Comparison of ENCODE assay signal across 8 cellular contexts in the genomic region with DNA sequence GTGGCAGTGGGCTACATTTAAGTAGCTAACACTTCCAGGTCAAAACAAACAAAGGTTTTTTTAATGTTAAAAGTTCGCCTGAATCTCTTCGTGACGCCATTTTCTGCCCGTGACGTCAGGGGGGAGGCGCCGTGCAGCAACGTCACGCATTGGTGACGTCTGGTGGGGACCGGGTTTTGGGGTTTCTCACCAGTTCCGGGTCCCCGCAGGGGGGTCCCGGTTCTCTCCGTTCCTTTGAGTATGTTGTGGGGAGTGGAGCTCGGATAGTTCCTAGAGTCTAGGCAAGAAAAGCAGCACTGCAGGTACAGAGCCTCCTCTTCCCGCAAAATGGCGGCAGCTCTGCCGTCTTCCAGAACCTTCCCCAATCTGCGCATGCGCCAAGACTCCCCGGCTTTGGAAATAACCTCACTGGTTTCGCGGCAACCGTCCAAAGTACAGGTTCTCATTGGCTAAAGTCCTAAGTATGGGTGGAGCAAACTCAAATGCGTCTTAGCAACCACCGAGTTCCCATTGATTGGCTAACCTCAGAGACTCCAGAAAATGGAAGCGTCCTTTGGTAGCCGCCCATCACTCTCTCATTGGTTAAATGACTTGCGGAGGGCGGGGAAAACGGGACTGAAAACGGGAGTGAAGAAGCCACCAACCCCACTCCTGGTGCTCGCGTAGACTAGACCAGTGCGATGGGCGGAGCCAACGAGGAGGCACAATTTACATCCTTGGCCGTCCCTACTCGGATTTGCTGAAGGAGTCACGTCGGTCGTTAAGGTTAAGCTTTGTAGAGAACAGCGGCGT. TPM values are rescaled to one million over a fixed set of nuclear protein-coding genes. Genes with fewer than 3 reads are reported as not detected.
DNase-seq lines count a peak whose midpoint lies in the region; ATAC-seq and TF ChIP-seq lines count a peak whose summit lies in the region.

RBM23 (minus strand) TSS at position 341 of the 792 bp plus-strand sequence.

- H4K20me1 ChIP-seq in PC-3 (ENCODE audit: low read length): no peaks in the 10 kb centered on the region

- no peaks in the 10 kb centered on the region for H3F3A ChIP-seq in PC-3 (ENCODE audit: low read length, unreplicated experiment)

- H3K4me2 ChIP-seq in PC-3 (ENCODE audit: low read length): peak within 1 kb of the TSS; percentile 97

- DNase-seq in DMS 273 treated with DMSO at 0.1 percent for 48 hours (lab: John Stamatoyannopoulos, UW) (peak; percentile 99), PC-3 (peak; percentile 100), activated T-cell treated with anti-CD3 and anti-CD28 coated beads for 48 hours (ENCODE audit: low read depth) (peak; percentile 97), epithelial cell of prostate (ENCODE audit: low read depth, low spot score) (peak; percentile 100), mucosa of descending colon (peak; percentile 99 to 100 (median 99))
- DNase-seq in stimulated activated CD8-positive, alpha-beta memory T cell treated with anti-CD3 and anti-CD28 coated beads, Interleukin-4, amount 100 ng/mL, for 24 hours (ENCODE audit: low read depth): peak; percentile 99

- POLR2A ChIA-PET in PC-3 (lab: Charles Lee; ENCODE audit: unreplicated experiment): interaction anchor here (0.5 kb wide), 1 partner anchor 137 kb away, joined by 3 read pairs; no protein-coding TSS in a partner anchor

- H3K4me1 ChIP-seq in PC-3 (ENCODE audit: insufficient read depth, low read length): peaks cover 39% of the 10 kb centered on the region
- H3K4me1 ChIP-seq in mucosa of descending colon (ENCODE audit: low read depth): peaks cover 32% of the 10 kb centered on the region

- TF ChIP-seq RAD21 in Ishikawa (IDR thresholded peaks at IDR 0.05; ENCODE audit: low read depth): no peak

- no peak for TF ChIP-seq EP300 in Ishikawa (IDR thresholded peaks at IDR 0.05; ENCODE audit: borderline replicate concordance)

- H2AFZ ChIP-seq in PC-3 (ENCODE audit: low read length): peak within 1 kb of the TSS; percentile 88

- peak within 1 kb of the TSS; percentile 97 for H3K4me3 ChIP-seq in PC-3 (ENCODE audit: low read length)
- H3K4me3 ChIP-seq in mucosa of descending colon: peak within 1 kb of the TSS; percentile 40

- CTCF ChIA-PET in PC-3 (lab: Charles Lee): interaction anchor here (0.6 kb wide), 1 partner anchor 11 kb away, joined by 3 read pairs; no protein-coding TSS in a partner anchor

- no peaks in the 10 kb centered on the region for H3K27me3 ChIP-seq in PC-3 (ENCODE audit: low read length)

- no peaks in the 10 kb centered on the region for H3K9me3 ChIP-seq in PC-3 (ENCODE audit: low read length)
- no peaks in the 10 kb centered on the region for H3K9me3 ChIP-seq in mucosa of descending colon

- ATAC-seq in GM21576 (IDR thresholded peaks at IDR 0.05; ENCODE audit: unreplicated experiment) (peak; percentile 93), PC-3 (peak; percentile 96), mucosa of descending colon (peak; percentile 96)

- no TSS peak for BruUV-seq in PC-3 (replicated peaks; lab: Mats Ljungman, UMichigan)

- H3K9ac ChIP-seq in PC-3 (ENCODE audit: low read length): peak within 1 kb of the TSS; percentile 81

- TF ChIP-seq CTCF in PC-3 (conservative IDR thresholded peaks at IDR 0.05; ENCODE audit: low read depth, low read length) (no peak), mucosa of descending colon (IDR thresholded peaks at IDR 0.05) (no peak)

- H3K27ac ChIP-seq in PC-3 (ENCODE audit: low read length) (peak within 1 kb of the TSS; percentile 80), epithelial cell of prostate (peak within 1 kb of the TSS; percentile 83)

- intact Hi-C loops in PC-3 (cut with micrococcal nuclease) (loop anchor here (1.0 kb wide), 1 partner anchor 10 kb away; the partner anchor contains the start of gene PRMT5), mucosa of descending colon (cut with DNase I, micrococcal nuclease) (no loop called here)

- H3K79me2 ChIP-seq in PC-3 (ENCODE audit: low read length): peaks cover 49% of the 10 kb centered on the region

- peaks cover 39% of the 10 kb centered on the region for H3K36me3 ChIP-seq in PC-3 (ENCODE audit: low read depth, low read length)
- H3K36me3 ChIP-seq in mucosa of descending colon (ENCODE audit: low read depth): no peaks in the 10 kb centered on the region

- no peaks in the 10 kb centered on the region for H3K9me2 ChIP-seq in PC-3 (replicated peaks; ENCODE audit: low read length)

TF ChIP-seq in Ishikawa, 13 proteins besides CTCF, POLR2A, EP300 and RAD21:
- peak; percentile 27; the same call in 1 of the 2 replicates for TF ChIP-seq TCF12 (IDR thresholded peaks at IDR 0.05; ENCODE audit: low read depth)
- TF ChIP-seq TEAD4 (IDR thresholded peaks at IDR 0.05): no peak
- TF ChIP-seq NFIC (IDR thresholded peaks at IDR 0.05): no peak
- TF ChIP-seq USF1 (IDR thresholded peaks at IDR 0.05): peak; percentile 57
- TF ChIP-seq YY1 (IDR thresholded peaks at IDR 0.05; ENCODE audit: low read depth): peak; percentile 92
- TF ChIP-seq TAF1 (IDR thresholded peaks at IDR 0.05; ENCODE audit: low read depth): peak; percentile 46; the same call in 1 of the 2 replicates
- TF ChIP-seq CREB1 (IDR thresholded peaks at IDR 0.05; ENCODE audit: low read depth): peak; percentile 100
- TF ChIP-seq FOXM1 (IDR thresholded peaks at IDR 0.05; ENCODE audit: borderline replicate concordance, low read depth): 0 out of 2 replicates have a peak, but pooled peaks have one; percentile 3

RNA-seq across cellular contexts. Expression of gene RBM23, which starts in this region (rescaled TPM):
- total RNA-seq in PC-3 (2014; rRNA removed): 78.9 and 94.9 TPM in 2 replicates
- 10 to 100 TPM; 74.1 to 97.9 (median 75.3) TPM for total RNA-seq in mucosa of descending colon

Comparison
In these comparisons a context has a peak if more than half of its experiments do, and no peak if none do; other contexts are left out.
1. Peak in every context shown above with its lines: DNase-seq, ATAC-seq, H3K4me3 ChIP-seq and H3K27ac ChIP-seq.